In the genomic region with DNA sequence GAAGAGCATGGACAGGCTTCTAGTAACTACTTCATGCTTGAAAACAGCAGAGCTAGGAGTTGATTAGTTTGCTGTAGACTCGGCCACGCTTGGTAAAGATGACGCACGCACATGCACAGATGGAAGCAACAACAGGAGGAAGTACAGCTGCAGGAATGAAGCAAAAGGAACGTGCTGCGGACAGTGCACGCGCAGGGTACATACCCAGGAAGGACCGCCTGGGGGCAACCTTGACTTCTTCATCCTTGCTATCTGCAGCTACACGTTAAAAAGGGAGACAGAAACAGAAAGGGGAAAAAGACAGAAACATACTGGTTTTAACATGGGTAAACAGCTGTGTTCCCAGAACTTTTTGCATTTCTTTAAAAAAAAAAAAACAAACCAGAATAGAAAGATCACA, we compare ENCODE assay signal across 10 cellular contexts. TPM values are rescaled to one million over a fixed set of nuclear protein-coding genes. Genes with fewer than 3 reads are reported as not detected.
DNase-seq lines count a peak whose midpoint lies in the region; ATAC-seq and TF ChIP-seq lines count a peak whose summit lies in the region.
"Had no signal": no experiment of that assay in that cellular context is flagged by ENCODE, and none has a peak within 500 bp of the region (broad histone marks: within the 10 kb centered on the region; RNA-seq: fewer than 3 reads in every experiment).

No MANE protein-coding gene starts in this region.

- H3K4me1 Mint-ChIP-seq in activated CD8-positive, alpha-beta T cell treated with anti-CD3 and anti-CD28 coated beads, Interleukin-2, amount 10 ng/mL, durations not matched to agents 7 days and 5 days (ENCODE audit: low read depth) = no peaks in the 10 kb centered on the region

- peaks cover 0 to 3% (median 2%) of the 10 kb centered on the region in 4 donors for H3K9me3 ChIP-seq in liver (ENCODE audit: control insufficient read depth in 4 of 4, low read length in 3 of 4)

- H3K4me3 ChIP-seq in coronary artery (no peak overlapping the region), liver (ENCODE audit: low read depth in 1 of 3, low read length in 3 of 3) (peak overlapping the region in 1 of 3 donors; percentile 17)

- in situ Hi-C loops in KBM-7 (cut with MboI; ENCODE audit: low pct_unique_long_range_greater_than_20kb, low sequenced_read_pairs) = no loop called here

- H3K27ac ChIP-seq in 22Rv1 (peak overlapping the region; percentile 79), coronary artery (no peak overlapping the region), liver (ENCODE audit: low read depth in 1 of 2, low read length in 2 of 2) (peak overlapping the region; percentile 65 to 86)

- no peak for ATAC-seq in GM19035 (IDR thresholded peaks at IDR 0.05; ENCODE audit: unreplicated experiment)
- no peak for ATAC-seq in activated CD8-positive, alpha-beta T cell treated with anti-CD3 and anti-CD28 coated beads, Interleukin-2, amount 10 ng/mL, durations not matched to agents 7 days and 5 days

- peaks cover 82% of the 10 kb centered on the region for H3K36me3 Mint-ChIP-seq in activated CD8-positive, alpha-beta T cell treated with anti-CD3 and anti-CD28 coated beads, Interleukin-2, amount 10 ng/mL, durations not matched to agents 7 days and 5 days (ENCODE audit: low read depth)

- CTCF ChIA-PET in activated CD8-positive, alpha-beta T cell treated with anti-CD3 and anti-CD28 coated beads, Interleukin-2, amount 10 ng/mL, durations not matched to agents 7 days and 5 days (lab: Charles Lee) = no interaction called here

- DNase-seq in KBM-7 = peak; percentile 97
- peak; percentile 36 for DNase-seq in coronary artery (ENCODE audit: low spot score)
- DNase-seq in activated CD8-positive, alpha-beta T cell treated with anti-CD3 and anti-CD28 coated beads, Interleukin-2, amount 10 ng/mL, durations not matched to agents 7 days and 5 days = no peak
- no peak for DNase-seq in NCI-H226
- no peak for DNase-seq in NCI-H2029 (lab: John Stamatoyannopoulos, UW)
- DNase-seq: MM.1S, NCI-H82 had no signal

- no peaks in the 10 kb centered on the region for H3K27me3 ChIP-seq in liver (ENCODE audit: control insufficient read depth in 4 of 4, insufficient read depth in 4 of 4, low read length in 3 of 4)

- H3K4me1 ChIP-seq in liver (ENCODE audit: control insufficient read depth in 4 of 4, insufficient read depth in 4 of 4, low read length in 3 of 4) = peaks cover 20 to 52% (median 46%) of the 10 kb centered on the region in 4 donors

- H3K9me3 Mint-ChIP-seq in activated CD8-positive, alpha-beta T cell treated with anti-CD3 and anti-CD28 coated beads, Interleukin-2, amount 10 ng/mL, durations not matched to agents 7 days and 5 days (ENCODE audit: insufficient read depth) = peaks cover 68% of the 10 kb centered on the region

- peak overlapping the region in 1 of 2 donors; percentile 17 for H3K9ac ChIP-seq in liver (ENCODE audit: low read depth in 1 of 2, low read length in 2 of 2)

- peak; percentile 79 to 80 for TF ChIP-seq RAD21 in liver (IDR thresholded peaks at IDR 0.05)

- H3K27ac Mint-ChIP-seq in activated CD8-positive, alpha-beta T cell treated with anti-CD3 and anti-CD28 coated beads, Interleukin-2, amount 10 ng/mL, durations not matched to agents 7 days and 5 days = no peak overlapping the region

- peak; percentile 56 for TF ChIP-seq CTCF in 22Rv1 (IDR thresholded peaks at IDR 0.05)
- TF ChIP-seq CTCF in coronary artery (IDR thresholded peaks at IDR 0.05) = no peak
- TF ChIP-seq CTCF in liver (IDR thresholded peaks at IDR 0.05; ENCODE audit: low read depth, low read length, missing input control) = peak; percentile 69

- POLR2A ChIA-PET in activated CD8-positive, alpha-beta T cell treated with anti-CD3 and anti-CD28 coated beads, Interleukin-2, amount 10 ng/mL, durations not matched to agents 7 days and 5 days (lab: Charles Lee) = no interaction called here

- WGBS in liver = 33% methylated on average over 10 of the region's 10 CpGs

- no peaks in the 10 kb centered on the region for H3K27me3 Mint-ChIP-seq in activated CD8-positive, alpha-beta T cell treated with anti-CD3 and anti-CD28 coated beads, Interleukin-2, amount 10 ng/mL, durations not matched to agents 7 days and 5 days (ENCODE audit: low read depth)

- no peak overlapping the region for H3K4me3 Mint-ChIP-seq in activated CD8-positive, alpha-beta T cell treated with anti-CD3 and anti-CD28 coated beads, Interleukin-2, amount 10 ng/mL, durations not matched to agents 7 days and 5 days

- peaks cover 3 to 16% (median 14%) of the 10 kb centered on the region in 4 donors for H3K36me3 ChIP-seq in liver (ENCODE audit: control insufficient read depth in 4 of 4, insufficient read depth in 3 of 4, low read depth in 1 of 4, low read length in 3 of 4)

TF ChIP-seq in liver, 16 proteins besides CTCF, POLR2A, EP300 and RAD21:
- no peak for TF ChIP-seq NR2F2 (IDR thresholded peaks at IDR 0.05)
- TF ChIP-seq EGR1 (IDR thresholded peaks at IDR 0.05; ENCODE audit: low read depth in 2 of 2) = no peak
- TF ChIP-seq, protein P1, sequence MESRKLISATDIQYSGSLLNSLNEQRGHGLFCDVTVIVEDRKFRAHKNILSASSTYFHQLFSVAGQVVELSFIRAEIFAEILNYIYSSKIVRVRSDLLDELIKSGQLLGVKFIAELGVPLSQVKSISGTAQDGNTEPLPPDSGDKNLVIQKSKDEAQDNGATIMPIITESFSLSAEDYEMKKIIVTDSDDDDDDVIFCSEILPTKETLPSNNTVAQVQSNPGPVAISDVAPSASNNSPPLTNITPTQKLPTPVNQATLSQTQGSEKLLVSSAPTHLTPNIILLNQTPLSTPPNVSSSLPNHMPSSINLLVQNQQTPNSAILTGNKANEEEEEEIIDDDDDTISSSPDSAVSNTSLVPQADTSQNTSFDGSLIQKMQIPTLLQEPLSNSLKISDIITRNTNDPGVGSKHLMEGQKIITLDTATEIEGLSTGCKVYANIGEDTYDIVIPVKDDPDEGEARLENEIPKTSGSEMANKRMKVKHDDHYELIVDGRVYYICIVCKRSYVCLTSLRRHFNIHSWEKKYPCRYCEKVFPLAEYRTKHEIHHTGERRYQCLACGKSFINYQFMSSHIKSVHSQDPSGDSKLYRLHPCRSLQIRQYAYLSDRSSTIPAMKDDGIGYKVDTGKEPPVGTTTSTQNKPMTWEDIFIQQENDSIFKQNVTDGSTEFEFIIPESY (IDR thresholded peaks at IDR 0.05) = no peak
- TF ChIP-seq TAF1 (conservative IDR thresholded peaks at IDR 0.05) = no peak
- no peak for TF ChIP-seq HNF4G (IDR thresholded peaks at IDR 0.05)
- no peak for TF ChIP-seq FOXA1 (IDR thresholded peaks at IDR 0.05)
- no peak for TF ChIP-seq FOXA2 (IDR thresholded peaks at IDR 0.05)
- TF ChIP-seq, protein P2, sequence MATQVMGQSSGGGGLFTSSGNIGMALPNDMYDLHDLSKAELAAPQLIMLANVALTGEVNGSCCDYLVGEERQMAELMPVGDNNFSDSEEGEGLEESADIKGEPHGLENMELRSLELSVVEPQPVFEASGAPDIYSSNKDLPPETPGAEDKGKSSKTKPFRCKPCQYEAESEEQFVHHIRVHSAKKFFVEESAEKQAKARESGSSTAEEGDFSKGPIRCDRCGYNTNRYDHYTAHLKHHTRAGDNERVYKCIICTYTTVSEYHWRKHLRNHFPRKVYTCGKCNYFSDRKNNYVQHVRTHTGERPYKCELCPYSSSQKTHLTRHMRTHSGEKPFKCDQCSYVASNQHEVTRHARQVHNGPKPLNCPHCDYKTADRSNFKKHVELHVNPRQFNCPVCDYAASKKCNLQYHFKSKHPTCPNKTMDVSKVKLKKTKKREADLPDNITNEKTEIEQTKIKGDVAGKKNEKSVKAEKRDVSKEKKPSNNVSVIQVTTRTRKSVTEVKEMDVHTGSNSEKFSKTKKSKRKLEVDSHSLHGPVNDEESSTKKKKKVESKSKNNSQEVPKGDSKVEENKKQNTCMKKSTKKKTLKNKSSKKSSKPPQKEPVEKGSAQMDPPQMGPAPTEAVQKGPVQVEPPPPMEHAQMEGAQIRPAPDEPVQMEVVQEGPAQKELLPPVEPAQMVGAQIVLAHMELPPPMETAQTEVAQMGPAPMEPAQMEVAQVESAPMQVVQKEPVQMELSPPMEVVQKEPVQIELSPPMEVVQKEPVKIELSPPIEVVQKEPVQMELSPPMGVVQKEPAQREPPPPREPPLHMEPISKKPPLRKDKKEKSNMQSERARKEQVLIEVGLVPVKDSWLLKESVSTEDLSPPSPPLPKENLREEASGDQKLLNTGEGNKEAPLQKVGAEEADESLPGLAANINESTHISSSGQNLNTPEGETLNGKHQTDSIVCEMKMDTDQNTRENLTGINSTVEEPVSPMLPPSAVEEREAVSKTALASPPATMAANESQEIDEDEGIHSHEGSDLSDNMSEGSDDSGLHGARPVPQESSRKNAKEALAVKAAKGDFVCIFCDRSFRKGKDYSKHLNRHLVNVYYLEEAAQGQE (IDR thresholded peaks at IDR 0.05) = no peak
- no peak for TF ChIP-seq RXRA (IDR thresholded peaks at IDR 0.05)
- TF ChIP-seq, protein P3, sequence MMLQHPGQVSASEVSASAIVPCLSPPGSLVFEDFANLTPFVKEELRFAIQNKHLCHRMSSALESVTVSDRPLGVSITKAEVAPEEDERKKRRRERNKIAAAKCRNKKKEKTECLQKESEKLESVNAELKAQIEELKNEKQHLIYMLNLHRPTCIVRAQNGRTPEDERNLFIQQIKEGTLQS (IDR thresholded peaks at IDR 0.05) = no peak
- TF ChIP-seq YY1 (IDR thresholded peaks at IDR 0.05) = no peak
- TF ChIP-seq JUND (IDR thresholded peaks at IDR 0.05) = no peak
- no peak for TF ChIP-seq HNF4A (conservative IDR thresholded peaks at IDR 0.05)
- TF ChIP-seq, protein P4, sequence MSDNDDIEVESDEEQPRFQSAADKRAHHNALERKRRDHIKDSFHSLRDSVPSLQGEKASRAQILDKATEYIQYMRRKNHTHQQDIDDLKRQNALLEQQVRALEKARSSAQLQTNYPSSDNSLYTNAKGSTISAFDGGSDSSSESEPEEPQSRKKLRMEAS (IDR thresholded peaks at IDR 0.05) = no peak
- no peak for TF ChIP-seq GABPA (IDR thresholded peaks at IDR 0.05 in 1 of 2, conservative IDR thresholded peaks at IDR 0.05 in 1 of 2)

RNA-seq across cellular contexts. Expression of a gene that starts 17.7 kb away (rescaled TPM):
- 10 to 100 TPM; 47.8 to 86.4 TPM for total RNA-seq in liver
- polyA plus RNA-seq in liver = 100 to 1,000 TPM in 1 of 2 donors, 10 to 100 TPM in 1; 49.3 to 107 TPM
- total RNA-seq in activated CD8-positive, alpha-beta T cell treated with anti-CD3 and anti-CD28 coated beads, Interleukin-2, amount 10 ng/mL, durations not matched to agents 7 days and 5 days = 10 to 100 TPM; 21.6 to 23.2 TPM

RNA-seq across cellular contexts. Expression of a gene that starts 30.7 kb away (rescaled TPM):
- 10 to 100 TPM; 12.2 to 31.5 TPM for total RNA-seq in liver
- polyA plus RNA-seq in liver = 10 to 100 TPM; 21.3 to 61.0 TPM
- total RNA-seq in activated CD8-positive, alpha-beta T cell treated with anti-CD3 and anti-CD28 coated beads, Interleukin-2, amount 10 ng/mL, durations not matched to agents 7 days and 5 days = 1 to 10 TPM in 1 of 2 experiments, under 1 TPM in 1; 0.50 to 1.5 TPM

RNA-seq across cellular contexts. Expression of a gene that starts 54.6 kb away (rescaled TPM):
- 10 to 100 TPM; 18.0 to 23.8 TPM for total RNA-seq in liver
- polyA plus RNA-seq in liver = 10 to 100 TPM; 41.8 to 86.2 TPM
- total RNA-seq in activated CD8-positive, alpha-beta T cell treated with anti-CD3 and anti-CD28 coated beads, Interleukin-2, amount 10 ng/mL, durations not matched to agents 7 days and 5 days = 100 to 1,000 TPM; 132 to 136 TPM

Comparison
In these comparisons a context has a peak if more than half of its experiments do, and no peak if none do; other contexts are left out.
1. H3K27ac ChIP-seq: peak in 22Rv1 (single experiment) and liver (2 of 2); none in coronary artery (0 of 2).
2. DNase-seq: peak in KBM-7 (single experiment) and coronary artery (single experiment); none in activated CD8-positive, alpha-beta T cell treated with anti-CD3 and anti-CD28 coated beads, Interleukin-2, amount 10 ng/mL, durations not matched to agents 7 days and 5 days (single experiment), NCI-H226 (single experiment) and NCI-H2029 (single experiment).
3. RNA of a gene that starts 30.7 kb away (total RNA-seq): 12.2 to 31.5 TPM in liver; 0.50 to 1.5 TPM in activated CD8-positive, alpha-beta T cell treated with anti-CD3 and anti-CD28 coated beads, Interleukin-2, amount 10 ng/mL, durations not matched to agents 7 days and 5 days; every median in the first group is over 4 times any median in the second.
4. RNA of a gene that starts 54.6 kb away (total RNA-seq): 132 to 136 TPM in activated CD8-positive, alpha-beta T cell treated with anti-CD3 and anti-CD28 coated beads, Interleukin-2, amount 10 ng/mL, durations not matched to agents 7 days and 5 days; 18.0 to 23.8 TPM in liver; every median in the first group is over 4 times any median in the second.